Comparison of ENCODE assay signal across 1 cellular context in genomic region chr3:65030847-65031463, GRCh38.
TF ChIP-seq lines count a peak whose summit lies in the region.

No MANE protein-coding gene starts in this region.

TF ChIP-seq in HEK293, 187 proteins besides CTCF, POLR2A, EP300 and RAD21 (continued from another document):
- peak; percentile 43; the same call in 1 of the 2 replicates for TF ChIP-seq INSM2 (tag by site-specific recombination; IDR thresholded peaks at IDR 0.05)
- peak; percentile 81 for TF ChIP-seq ZEB2 (tag by site-specific recombination; IDR thresholded peaks at IDR 0.05)
- TF ChIP-seq HOXC10 (CRISPR knock-in tag; IDR thresholded peaks at IDR 0.05) = no peak
- no peak for TF ChIP-seq GFI1B (tag by site-specific recombination; IDR thresholded peaks at IDR 0.05)
- no peak for TF ChIP-seq ZNF555 (tag by site-specific recombination; conservative IDR thresholded peaks at IDR 0.05)
- no peak for TF ChIP-seq ZBTB26 (tag by site-specific recombination; optimal IDR thresholded peaks at IDR 0.05)
- no peak for TF ChIP-seq ZNF114 (tag by site-specific recombination; IDR thresholded peaks at IDR 0.05)
- peak; percentile 53; the same call in 1 of the 2 replicates for TF ChIP-seq ZNF366 (tag by site-specific recombination; conservative IDR thresholded peaks at IDR 0.05)
- TF ChIP-seq ZNF580 (tag by site-specific recombination; IDR thresholded peaks at IDR 0.05) = peak; percentile 36; the same call in 1 of the 2 replicates
- TF ChIP-seq ZNF596 (tag by site-specific recombination; IDR thresholded peaks at IDR 0.05) = no peak
- no peak for TF ChIP-seq ZNF202 (tag by site-specific recombination; IDR thresholded peaks at IDR 0.05; ENCODE audit: borderline replicate concordance)
- TF ChIP-seq ZNF280D (tag by site-specific recombination; IDR thresholded peaks at IDR 0.05) = no peak
- no peak for TF ChIP-seq ZBTB11 (tag by site-specific recombination; conservative IDR thresholded peaks at IDR 0.05; ENCODE audit: low read depth)
- no peak for TF ChIP-seq ZNF645 (tag by site-specific recombination; IDR thresholded peaks at IDR 0.05)
- TF ChIP-seq KLF7 (tag by site-specific recombination; IDR thresholded peaks at IDR 0.05; ENCODE audit: borderline replicate concordance) = no peak
- TF ChIP-seq ZNF792 (tag by site-specific recombination; IDR thresholded peaks at IDR 0.05) = no peak
- no peak for TF ChIP-seq ZNF624 (tag by site-specific recombination; IDR thresholded peaks at IDR 0.05)
- TF ChIP-seq ZNF561 (tag by site-specific recombination; IDR thresholded peaks at IDR 0.05; ENCODE audit: borderline replicate concordance) = no peak
- peak; percentile 83 for TF ChIP-seq ZNF843 (tag by site-specific recombination; IDR thresholded peaks at IDR 0.05)
